19 cellular contexts compared by ENCODE assay signal in the genomic region with DNA sequence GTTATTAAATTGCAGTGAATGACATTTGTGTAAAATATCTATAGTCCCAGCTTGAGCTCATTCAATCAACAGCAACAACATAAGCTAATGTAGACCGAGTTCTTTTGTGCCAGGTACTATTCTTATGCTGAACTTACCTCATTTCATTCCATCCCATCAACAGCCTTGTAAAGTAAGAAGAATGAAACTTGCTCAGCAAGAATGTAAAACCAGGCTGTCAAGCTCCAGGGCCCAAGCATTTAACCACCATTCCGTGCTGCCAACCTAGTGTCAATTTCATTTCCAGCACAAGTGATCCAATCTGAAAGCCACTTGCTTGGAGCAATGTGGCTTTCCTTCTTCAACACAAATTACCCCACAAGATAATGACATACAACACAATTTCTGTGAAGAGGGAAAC. TPM values are rescaled to one million over a fixed set of nuclear protein-coding genes. Genes with fewer than 3 reads are reported as not detected.
DNase-seq lines count a peak whose midpoint lies in the region; TF ChIP-seq lines count a peak whose summit lies in the region.
"Had no signal": no experiment of that assay in that cellular context is flagged by ENCODE, and none has a peak within 500 bp of the region (broad histone marks: within the 10 kb centered on the region; RNA-seq: fewer than 3 reads in every experiment).

No MANE protein-coding gene starts in this region.

- H4K91ac ChIP-seq in H9 (ENCODE audit: insufficient read length, low read depth, low read length): no peak overlapping the region

- H3K23ac ChIP-seq in H9 (ENCODE audit: insufficient read length, low read depth, low read length) (no peak overlapping the region), mesendoderm (ENCODE audit: low read length) (no peak overlapping the region)

- POLR2A ChIA-PET in OCI-LY7 (lab: Charles Lee): interaction anchor here (0.8 to 3.6 kb wide), 3 partner anchors 8 to 78 kb away, joined by 3 to 19 read pairs (median 4); no protein-coding TSS in a partner anchor

- H3K4me3 ChIP-seq in OCI-LY7 (ENCODE audit: low read depth, low read length, poor library complexity, severe bottlenecking) (no peak overlapping the region), mesendoderm (ENCODE audit: low read length) (no peak overlapping the region), colonic mucosa (no peak overlapping the region)

- H2AK5ac ChIP-seq in H9 (ENCODE audit: insufficient read length, low read length) (no peak overlapping the region), mesendoderm (ENCODE audit: low read length) (no peak overlapping the region)

- H3K9me3 Mint-ChIP-seq in H9 (peaks cover 0 to 3% of the 10 kb centered on the region in 2 experiments; a peak in 2 of 5 replicates), progenitor cell of endocrine pancreas (ENCODE audit: low read depth) (no peaks in the 10 kb centered on the region)

- H4K8ac ChIP-seq in H9 (replicated peaks; ENCODE audit: insufficient read length, low read depth, low read length) (no peak overlapping the region), mesendoderm (ENCODE audit: low read depth, low read length) (no peak overlapping the region)

- no peak overlapping the region for H2BK5ac ChIP-seq in H9 (ENCODE audit: insufficient read length, low read length)
- no peak overlapping the region for H2BK5ac ChIP-seq in mesendoderm (ENCODE audit: low read length)

- H3K27ac Mint-ChIP-seq in H9 (peak overlapping the region in 1 of 3 experiments; percentile 90; a peak in 4 of 7 replicates), progenitor cell of endocrine pancreas (no peak overlapping the region)

- no peak overlapping the region for H2BK12ac ChIP-seq in H9 (ENCODE audit: insufficient read length, low read depth, low read length)

- H3K27ac ChIP-seq in H9 (ENCODE audit: insufficient read length, low read depth, low read length): no peak overlapping the region
- H3K27ac ChIP-seq in OCI-LY7 (ENCODE audit: low read depth, low read length, poor library complexity, severe bottlenecking): peak overlapping the region; percentile 3
- H3K27ac ChIP-seq in mesendoderm (ENCODE audit: low read depth, low read length): no peak overlapping the region
- no peak overlapping the region for H3K27ac ChIP-seq in colonic mucosa
- H3K27ac ChIP-seq: HL-60 had no signal

- no peak overlapping the region for H3K9ac ChIP-seq in H9 (ENCODE audit: extremely low read depth, insufficient read length, low read length)
- no peak overlapping the region for H3K9ac ChIP-seq in mesendoderm (ENCODE audit: low read length)
- H3K9ac ChIP-seq in colonic mucosa (ENCODE audit: low read depth in 2 of 2, low read length in 2 of 2): no peak overlapping the region

- H3K4me1 ChIP-seq in H9 (ENCODE audit: insufficient read depth, low read length) (no peaks in the 10 kb centered on the region; the same call in 1 of the 2 replicates), OCI-LY7 (ENCODE audit: insufficient read depth, low read length, poor library complexity, severe bottlenecking) (peaks cover 24% of the 10 kb centered on the region), mesendoderm (ENCODE audit: control insufficient read depth, low read depth, low read length) (no peaks in the 10 kb centered on the region), colonic mucosa (no peaks in the 10 kb centered on the region)
- H3K4me1 ChIP-seq: Caco-2 had no signal

- H2AFZ ChIP-seq in H9 (ENCODE audit: low read length) (no peak overlapping the region), OCI-LY7 (ENCODE audit: low read length) (no peak overlapping the region)

- BruUV-seq in OCI-LY7 (replicated peaks; lab: Mats Ljungman, UMichigan): no TSS peak

- H3K4me3 Mint-ChIP-seq in H9 (no peak overlapping the region), progenitor cell of endocrine pancreas (ENCODE audit: low read depth) (no peak overlapping the region)

- CTCF ChIA-PET in OCI-LY7 (lab: Charles Lee; ENCODE audit: unreplicated experiment): no interaction called here

- H2BK15ac ChIP-seq in H9 (ENCODE audit: low read depth, low read length): no peak overlapping the region
- no peak overlapping the region for H2BK15ac ChIP-seq in mesendoderm (replicated peaks; ENCODE audit: low read depth)

- H3K18ac ChIP-seq in H9 (ENCODE audit: insufficient read length, low read depth, low read length): no peak overlapping the region
- no peak overlapping the region for H3K18ac ChIP-seq in mesendoderm (ENCODE audit: low read length)

- H3T11ph ChIP-seq in H9 (ENCODE audit: low read length): no peak overlapping the region

- H3K4me2 ChIP-seq in H9 (ENCODE audit: insufficient read depth, insufficient read length, low read length): peak overlapping the region; percentile 40
- H3K4me2 ChIP-seq in OCI-LY7 (ENCODE audit: low read length): no peak overlapping the region
- no peak overlapping the region for H3K4me2 ChIP-seq in mesendoderm (ENCODE audit: low read length)

- H3K14ac ChIP-seq in H9 (ENCODE audit: insufficient read depth, low read length): no peak overlapping the region

- no peaks in the 10 kb centered on the region for H3K9me2 ChIP-seq in OCI-LY7 (ENCODE audit: insufficient read depth, low read length)

- no peaks in the 10 kb centered on the region for H3K23me2 ChIP-seq in H9 (ENCODE audit: insufficient read length, low read depth, low read length, poor library complexity, severe bottlenecking)

- H3K27me3 ChIP-seq in H9 (ENCODE audit: insufficient read depth, low read length): no peaks in the 10 kb centered on the region
- H3K27me3 ChIP-seq in mesendoderm (ENCODE audit: insufficient read depth, low read length, poor library complexity): no peaks in the 10 kb centered on the region
- no peaks in the 10 kb centered on the region for H3K27me3 ChIP-seq in colonic mucosa

- no CpG with 5 or more reads among the region's 2 CpGs for WGBS in H9 (ENCODE audit: extremely low coverage, insufficient read length, low lambda C conversion rate)
- no CpG with 5 or more reads among the region's 2 CpGs for WGBS in mesendoderm (ENCODE audit: extremely low coverage, insufficient coverage, low lambda C conversion rate)

- H3K79me1 ChIP-seq in H9 (ENCODE audit: insufficient read depth, low read depth, low read length, poor library complexity, severe bottlenecking): no peaks in the 10 kb centered on the region
- no peaks in the 10 kb centered on the region for H3K79me1 ChIP-seq in mesendoderm (ENCODE audit: low read length)

- H3K27me3 Mint-ChIP-seq in H9 (ENCODE audit: low read depth) (no peaks in the 10 kb centered on the region), progenitor cell of endocrine pancreas (no peaks in the 10 kb centered on the region)

- H4K20me1 ChIP-seq in H9 (ENCODE audit: control insufficient read depth, insufficient read depth, insufficient read length): no peaks in the 10 kb centered on the region
- no peaks in the 10 kb centered on the region for H4K20me1 ChIP-seq in OCI-LY7 (ENCODE audit: insufficient read depth, low read length)

- DNase-seq in H9 (peak; percentile 39), OCI-LY7 (ENCODE audit: low spot score) (no peak), iPS DF 19.7 (ENCODE audit: low read depth, low spot score) (peak; percentile 20), mesendoderm (peak; percentile 30), progenitor cell of endocrine pancreas (ENCODE audit: low spot score, unreplicated experiment) (no peak), GDM1 (lab: John Stamatoyannopoulos, UW) (no peak), colonic mucosa (no peak)
- no peak for DNase-seq in stimulated activated CD4-positive, alpha-beta T cell treated with anti-CD3 and anti-CD28 coated beads, Interleukin-4, amount 100 ng/mL, for 4 hours
- DNase-seq: ACHN, Caco-2, DMS153, GOT3, MV-4-11, NCI-H1417 treated with DMSO at 0.1 percent for 48 hours, NCI-H2029 treated with DMSO at 0.1 percent for 48 hours, NCI-H510A, NCI-H82 had no signal

- peaks cover 88% of the 10 kb centered on the region for H3K36me3 ChIP-seq in OCI-LY7 (ENCODE audit: insufficient read depth, low read length)
- H3K36me3 ChIP-seq in mesendoderm (ENCODE audit: control insufficient read depth, insufficient read depth, low read length): no peaks in the 10 kb centered on the region
- H3K36me3 ChIP-seq in colonic mucosa: no peaks in the 10 kb centered on the region

- no peak overlapping the region for H3K56ac ChIP-seq in H9 (ENCODE audit: insufficient read length, low read depth, low read length)
- no peak overlapping the region for H3K56ac ChIP-seq in mesendoderm (ENCODE audit: low read length)

- intact Hi-C loops in OCI-LY7 (cut with micrococcal nuclease; ENCODE audit: unreplicated experiment): loop anchor here (10.0 kb wide), 1 partner anchor 571 kb away; a partner anchor contains a TSS
- intact Hi-C loops in colonic mucosa (cut with DNase I): no loop called here

- no peak overlapping the region for H2BK120ac ChIP-seq in H9 (ENCODE audit: low read depth, low read length, poor library complexity, severe bottlenecking)
- no peak overlapping the region for H2BK120ac ChIP-seq in mesendoderm (ENCODE audit: low read depth, low read length)

- TF ChIP-seq CTCF in H9 (conservative IDR thresholded peaks at IDR 0.05) (no peak), OCI-LY7 (conservative IDR thresholded peaks at IDR 0.05; ENCODE audit: low read length) (no peak), progenitor cell of endocrine pancreas (IDR thresholded peaks at IDR 0.05; ENCODE audit: unreplicated experiment) (no peak), colonic mucosa (IDR thresholded peaks at IDR 0.05) (no peak)

- no peak overlapping the region for H3K4ac ChIP-seq in H9 (ENCODE audit: low read depth, low read length)
- H3K4ac ChIP-seq in mesendoderm (ENCODE audit: low read depth, low read length): no peak overlapping the region

- H3K9me3 ChIP-seq in H9 (ENCODE audit: control insufficient read depth, low read depth, low read length) (no peaks in the 10 kb centered on the region), OCI-LY7 (ENCODE audit: low read length) (peaks cover 18% of the 10 kb centered on the region; the same call in 1 of the 2 replicates), colonic mucosa (no peaks in the 10 kb centered on the region)
- H3K9me3 ChIP-seq: Caco-2 had no signal

- H3K4me1 Mint-ChIP-seq in H9 (peaks cover 41 to 42% of the 10 kb centered on the region in 2 experiments), progenitor cell of endocrine pancreas (ENCODE audit: low read depth) (no peaks in the 10 kb centered on the region)

- no peak overlapping the region for H2BK20ac ChIP-seq in H9 (ENCODE audit: low read depth, low read length, poor library complexity, severe bottlenecking)

- H3K79me2 ChIP-seq in H9 (ENCODE audit: insufficient read depth, low read length): no peaks in the 10 kb centered on the region
- peaks cover 28% of the 10 kb centered on the region; the same call in 1 of the 2 replicates for H3K79me2 ChIP-seq in OCI-LY7 (ENCODE audit: insufficient read depth, low read depth, low read length)
- H3K79me2 ChIP-seq in mesendoderm (ENCODE audit: control insufficient read depth, insufficient read depth, low read length): no peaks in the 10 kb centered on the region

- peaks cover 0 to 3% (median 0%) of the 10 kb centered on the region in 3 experiments; a peak in 2 of 7 replicates for H3K36me3 Mint-ChIP-seq in H9 (ENCODE audit: insufficient read depth in 1 of 3, low read depth in 3 of 3)
- H3K36me3 Mint-ChIP-seq in progenitor cell of endocrine pancreas (ENCODE audit: insufficient read depth): peaks cover 9% of the 10 kb centered on the region

- H4K5ac ChIP-seq in H9 (ENCODE audit: insufficient read length, low read depth, low read length) (no peak overlapping the region), mesendoderm (ENCODE audit: low read length) (no peak overlapping the region)

RNA-seq across cellular contexts. Expression of a gene that starts 36.6 kb away (rescaled TPM):
- 0.15 and 0.22 TPM in 2 replicates for total RNA-seq in H9 (2021)
- total RNA-seq in OCI-LY7 (2014; rRNA removed; shearing (Covaris generic)): 32.5 and 48.3 TPM in 2 replicates
- total RNA-seq in OCI-LY7 (2022): 62.2 and 86.6 TPM in 2 replicates
- polyA plus RNA-seq in mesendoderm (2013, experiment 1 of 2): 0.10 TPM
- 0.04 TPM for polyA plus RNA-seq in mesendoderm (2013, experiment 2 of 2)
- 10.1 and 10.6 TPM in 2 replicates for total RNA-seq in progenitor cell of endocrine pancreas
- total RNA-seq in colonic mucosa: 10 to 100 TPM; 13.8 to 38.9 TPM
- total RNA-seq: SK-MEL-5 had no signal

Comparison
In these comparisons a context has a peak if more than half of its experiments do, and no peak if none do; other contexts are left out.
1. DNase-seq: peak in H9 (single experiment), iPS DF 19.7 (single experiment) and mesendoderm (single experiment); none in OCI-LY7 (single experiment), progenitor cell of endocrine pancreas (single experiment), stimulated activated CD4-positive, alpha-beta T cell treated with anti-CD3 and anti-CD28 coated beads, Interleukin-4, amount 100 ng/mL, for 4 hours (0 of 2), GDM1 (single experiment) and colonic mucosa (single experiment).